ENCODE assay signal across 9 cellular contexts in the genomic region with DNA sequence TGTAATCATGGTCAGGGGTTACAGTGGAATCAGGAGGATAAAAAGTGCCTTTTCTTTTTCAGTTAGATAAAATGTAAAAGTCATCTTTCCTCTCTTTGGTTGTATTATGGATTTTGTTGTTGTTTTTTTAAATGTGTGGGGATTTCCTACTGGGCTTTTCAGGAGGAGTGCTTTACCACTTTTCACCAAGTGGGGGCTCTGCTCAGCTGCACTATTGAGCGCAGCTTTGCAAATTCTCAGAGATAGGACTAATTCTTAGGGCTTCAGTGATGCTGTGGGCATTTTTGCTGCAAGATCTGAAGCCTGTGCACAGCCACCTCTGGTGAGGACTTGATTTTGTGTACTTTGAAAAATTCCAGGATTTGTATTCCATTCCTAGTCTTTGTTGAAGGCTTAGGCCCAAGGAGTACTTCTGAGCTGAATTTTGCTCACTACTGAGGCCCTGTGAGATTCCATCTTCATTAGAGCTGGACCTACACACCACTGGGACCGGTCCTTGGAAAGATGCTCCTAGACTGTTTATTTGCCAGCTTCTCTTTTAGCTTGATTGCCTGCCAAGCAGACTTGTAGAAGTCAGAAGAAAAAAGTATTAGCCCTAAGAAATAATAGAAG. TPM values are rescaled to one million over a fixed set of nuclear protein-coding genes. Genes with fewer than 3 reads are reported as not detected.
A peak's percentile ranks its signal among the peaks of the same experiment; 100 is the strongest.
DNase-seq lines count a peak whose midpoint lies in the region; ATAC-seq and TF ChIP-seq lines count a peak whose summit lies in the region.
"Had no signal": no experiment of that assay in that cellular context is flagged by ENCODE, and none has a peak within 500 bp of the region (broad histone marks: within the 10 kb centered on the region; RNA-seq: fewer than 3 reads in every experiment).

No MANE protein-coding gene starts in this region.

- TF ChIP-seq CTCF in foreskin keratinocyte (conservative IDR thresholded peaks at IDR 0.05) (peak; percentile 74), testis (IDR thresholded peaks at IDR 0.05) (peak; percentile 68 to 78 (median 78))

- H3K27me3 ChIP-seq in foreskin keratinocyte (no peaks in the 10 kb centered on the region), testis (no peaks in the 10 kb centered on the region)

- no peaks in the 10 kb centered on the region for H3K36me3 ChIP-seq in testis (ENCODE audit: low read depth, missing control alignments)
- H3K36me3 ChIP-seq: HAP-1 had no signal

- H3K27ac ChIP-seq in foreskin keratinocyte (no peak overlapping the region), testis (peak overlapping the region in 1 of 2 donors; percentile 88)

- DNase-seq in A172 (ENCODE audit: low spot score) (peak; percentile 22), GM03348 (ENCODE audit: low spot score) (peak; percentile 73), RPMI8226 (peak; percentile 68), foreskin keratinocyte (no peak), testis (peak; percentile 71), AML-193 (lab: John Stamatoyannopoulos, UW) (no peak), T1000 (lab: John Stamatoyannopoulos, UW) (no peak), NCI-H2171 (lab: John Stamatoyannopoulos, UW) (no peak)

- no peak for TF ChIP-seq POLR2A in testis (IDR thresholded peaks at IDR 0.05)

- intact Hi-C loops in testis (cut with DNase I; ENCODE audit: low total_unique reads), result no loop called here

- ATAC-seq in foreskin keratinocyte, result no peak

- WGBS in testis, 2 donors, result 42 to 44% methylated on average over 2 of the region's 2 CpGs

- no peaks in the 10 kb centered on the region for H3K9me3 ChIP-seq in testis
- H3K9me3 ChIP-seq: HAP-1 had no signal

- H3K4me3 ChIP-seq in testis, result no peak overlapping the region
- H3K4me3 ChIP-seq: HAP-1 had no signal

- H3K4me1 ChIP-seq in foreskin keratinocyte (no peaks in the 10 kb centered on the region), testis (peaks cover 47% of the 10 kb centered on the region)

RNA-seq across cellular contexts. Expression of gene GNB5, which starts 7.5 kb away (rescaled TPM):
- 39.8 and 41.2 TPM in 2 replicates for total RNA-seq in A172 (2014; rRNA removed; shearing (Covaris generic))
- total RNA-seq in foreskin keratinocyte (34.4 and 37.5 TPM in 2 replicates), testis (10 to 100 TPM; 65.4 to 82.3 TPM)
- polyA plus RNA-seq in foreskin keratinocyte (22.0 and 22.3 TPM in 2 replicates), testis (ENCODE audit: insufficient read depth, low read depth, low replicate concordance) (37.1 TPM)

Comparison
In these comparisons a context has a peak if more than half of its experiments do, and no peak if none do; other contexts are left out.
1. DNase-seq: peak in A172 (single experiment), GM03348 (single experiment), RPMI8226 (single experiment) and testis (single experiment); none in foreskin keratinocyte (0 of 2), AML-193 (0 of 2), T1000 (single experiment) and NCI-H2171 (single experiment).